In the genomic region with DNA sequence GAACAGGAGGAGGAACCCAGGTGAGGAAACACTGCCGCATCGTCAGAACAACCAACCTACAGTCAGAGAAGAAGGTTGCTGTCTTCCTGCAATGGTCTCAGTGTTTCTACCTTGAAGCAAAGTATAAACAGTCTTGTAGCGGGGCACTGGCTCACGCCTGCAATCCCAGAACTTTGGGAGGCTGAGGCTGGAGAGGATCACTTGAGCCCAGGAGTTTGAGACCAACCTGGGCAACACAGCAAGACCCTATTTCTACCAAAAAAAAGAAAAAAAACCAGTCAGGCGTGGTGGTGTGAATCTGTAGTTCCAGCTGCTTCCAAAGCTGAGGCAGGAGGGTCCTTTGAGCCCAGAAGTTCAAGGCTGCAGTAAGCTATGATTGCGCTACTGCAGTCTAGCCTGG, we compare ENCODE assay signal across 24 cellular contexts.
"Had no signal": no experiment of that assay in that cellular context is flagged by ENCODE, and none has a peak within 500 bp of the region (broad histone marks: within the 10 kb centered on the region; RNA-seq: fewer than 3 reads in every experiment).

No MANE protein-coding gene starts in this region.

- FAIRE-seq: keratinocyte, pancreas had no signal

- H3K27ac Mint-ChIP-seq: immature natural killer cell; progenitor cell of endocrine pancreas; stimulated activated naive CD8-positive, alpha-beta T cell treated with anti-CD3 and anti-CD28 coated beads, Interleukin-15, amount 100 ng/mL, for 72 hours had no signal

- H3K27me3 Mint-ChIP-seq: progenitor cell of endocrine pancreas; stimulated activated naive CD8-positive, alpha-beta T cell treated with anti-CD3 and anti-CD28 coated beads, Interleukin-15, amount 100 ng/mL, for 72 hours had no signal

- H3K27ac ChIP-seq: epithelial cell of prostate, esophagus muscularis mucosa, gastrocnemius medialis, left ventricle myocardium inferior, lower lobe of right lung, pancreas, testis, tibial nerve, upper lobe of right lung had no signal

- H3K4me3 Mint-ChIP-seq: immature natural killer cell; nephron; stimulated activated effector memory CD8-positive, alpha-beta T cell treated with anti-CD3 and anti-CD28 coated beads, Interleukin-12 subunit alpha, Interleukin-12 subunit beta, amount 100 ng/mL, for 72 hours; stimulated activated naive CD8-positive, alpha-beta T cell treated with anti-CD3 and anti-CD28 coated beads, Interleukin-15, amount 100 ng/mL, for 72 hours had no signal

- H3K27me3 ChIP-seq: esophagus muscularis mucosa, gastrocnemius medialis, pancreas, testis, tibial nerve, upper lobe of right lung had no signal

- DNase-seq: effector memory CD4-positive, alpha-beta T cell; gastrocnemius medialis; glutamatergic neuron; immature natural killer cell; left cardiac atrium; left ventricle myocardium inferior; lower lobe of right lung; mesenchymal stem cell; midbrain; occipital lobe; right cardiac atrium; stimulated activated CD4-positive, alpha-beta T cell treated with anti-CD3 and anti-CD28 coated beads, Interleukin-4, amount 100 ng/mL, for 1 hour; stimulated activated CD8-positive, alpha-beta memory T cell treated with anti-CD3 and anti-CD28 coated beads, Interleukin-4, amount 100 ng/mL, for 48 hours; stimulated activated naive CD8-positive, alpha-beta T cell treated with anti-CD3 and anti-CD28 coated beads, Interleukin-15, amount 100 ng/mL, for 72 hours; testis; upper lobe of right lung had no signal

- H3K9me3 ChIP-seq: esophagus muscularis mucosa, gastrocnemius medialis, left ventricle myocardium inferior, lower lobe of right lung, pancreas, testis, tibial nerve, upper lobe of right lung had no signal

- H3K4me1 Mint-ChIP-seq: stimulated activated naive CD8-positive, alpha-beta T cell treated with anti-CD3 and anti-CD28 coated beads, Interleukin-15, amount 100 ng/mL, for 72 hours had no signal

- H3K36me3 ChIP-seq: esophagus muscularis mucosa, gastrocnemius medialis, left ventricle myocardium inferior, lower lobe of right lung, pancreas, upper lobe of right lung had no signal

- H3K36me3 Mint-ChIP-seq: stimulated activated effector memory CD8-positive, alpha-beta T cell treated with anti-CD3 and anti-CD28 coated beads, Interleukin-12 subunit alpha, Interleukin-12 subunit beta, amount 100 ng/mL, for 72 hours had no signal

- H3K4me3 ChIP-seq: esophagus muscularis mucosa, gastrocnemius medialis, left ventricle myocardium inferior, lower lobe of right lung, pancreas, testis, tibial nerve, upper lobe of right lung had no signal

- ATAC-seq: gastrocnemius medialis; left cardiac atrium; lower lobe of right lung; pancreas; right cardiac atrium; stimulated activated effector memory CD8-positive, alpha-beta T cell treated with anti-CD3 and anti-CD28 coated beads, Interleukin-12 subunit alpha, Interleukin-12 subunit beta, amount 100 ng/mL, for 72 hours; stimulated activated naive CD8-positive, alpha-beta T cell treated with anti-CD3 and anti-CD28 coated beads, Interleukin-15, amount 100 ng/mL, for 72 hours; upper lobe of right lung had no signal

- H3K4me1 ChIP-seq: gastrocnemius medialis, left ventricle myocardium inferior, lower lobe of right lung, pancreas, testis, tibial nerve, upper lobe of right lung had no signal

- H3K9me3 Mint-ChIP-seq: immature natural killer cell; nephron; stimulated activated effector memory CD8-positive, alpha-beta T cell treated with anti-CD3 and anti-CD28 coated beads, Interleukin-12 subunit alpha, Interleukin-12 subunit beta, amount 100 ng/mL, for 72 hours; stimulated activated naive CD8-positive, alpha-beta T cell treated with anti-CD3 and anti-CD28 coated beads, Interleukin-15, amount 100 ng/mL, for 72 hours had no signal
